ENCODE assay signal across 8 cellular contexts in genomic region chr1:44707959-44708831, GRCh38. TPM values are rescaled to one million over a fixed set of nuclear protein-coding genes. Genes with fewer than 3 reads are reported as not detected.
A peak's percentile ranks its signal among the peaks of the same experiment; 100 is the strongest.
DNase-seq lines count a peak whose midpoint lies in the region; ATAC-seq, FAIRE-seq and TF ChIP-seq lines count a peak whose summit lies in the region.

No MANE protein-coding gene starts in this region.

- H3K27ac Mint-ChIP-seq in nephron progenitor cell, result no peak overlapping the region

- DNase-seq in ACHN (peak; percentile 72), GM10266 (ENCODE audit: extremely low spot score) (no peak), brain microvascular endothelial cell (peak; percentile 63), keratinocyte (ENCODE audit: low read depth, low spot score) (peak; percentile 40), tibial artery (peak; percentile 25 to 57), nephron progenitor cell (no peak)

- H3K27me3 Mint-ChIP-seq in nephron progenitor cell (ENCODE audit: low read depth, poor library complexity), result peaks cover 27% of the 10 kb centered on the region

- H3K4me3 Mint-ChIP-seq in nephron progenitor cell, result no peak overlapping the region

- H3K9ac ChIP-seq in OCI-LY3 (ENCODE audit: low read length), result 0 out of 2 replicates have a peak overlapping the region, but pooled peaks have one; percentile 5
- peak overlapping the region; percentile 54 for H3K9ac ChIP-seq in keratinocyte (ENCODE audit: control insufficient read depth, extremely low read depth, insufficient read depth, low read length)

- H3K27me3 ChIP-seq in OCI-LY3 (ENCODE audit: low read depth, low read length) (peaks cover 14% of the 10 kb centered on the region), brain microvascular endothelial cell (replicated peaks) (no peaks in the 10 kb centered on the region), keratinocyte (ENCODE audit: control insufficient read depth, extremely low read depth, insufficient read depth, low read length) (no peaks in the 10 kb centered on the region), tibial artery (no peaks in the 10 kb centered on the region)

- H3K9me3 Mint-ChIP-seq in nephron progenitor cell, result peaks cover 22% of the 10 kb centered on the region

- H4K20me1 ChIP-seq in OCI-LY3 (ENCODE audit: insufficient read depth, low read length) (no peaks in the 10 kb centered on the region), keratinocyte (ENCODE audit: control insufficient read depth, extremely low read depth, insufficient read depth, low read length) (no peaks in the 10 kb centered on the region)

- H3K9me3 ChIP-seq in OCI-LY3 (ENCODE audit: insufficient read depth, low read length) (no peaks in the 10 kb centered on the region), keratinocyte (ENCODE audit: control insufficient read depth, low read depth, low read length) (no peaks in the 10 kb centered on the region), tibial artery (no peaks in the 10 kb centered on the region)

- dilution Hi-C loops in keratinocyte (cut with MboI; ENCODE audit: extremely low pct_ligation_motif_present, low sequenced_read_pairs), result no loop called here

- TF ChIP-seq CTCF in GM10266 (IDR thresholded peaks at IDR 0.05; ENCODE audit: control insufficient read depth, insufficient read depth, low read depth, missing control alignments) (peak; percentile 62), OCI-LY3 (IDR thresholded peaks at IDR 0.05; ENCODE audit: low read depth, low read length) (peak; percentile 64), brain microvascular endothelial cell (IDR thresholded peaks at IDR 0.05; ENCODE audit: low read depth, low read length, missing control alignments) (peak; percentile 66), keratinocyte (optimal IDR thresholded peaks at IDR 0.05 in 1 of 3, IDR thresholded peaks at IDR 0.05 in 1 of 3, conservative IDR thresholded peaks at IDR 0.05 in 1 of 3; ENCODE audit: extremely low read depth in 1 of 3, insufficient read depth in 2 of 3, low read length in 3 of 3) (peak; percentile 47 to 57 (median 50)), tibial artery (IDR thresholded peaks at IDR 0.05) (peak; percentile 49 to 57), nephron progenitor cell (IDR thresholded peaks at IDR 0.05) (no peak)

- peak overlapping the region; percentile 72 for H3K4me2 ChIP-seq in OCI-LY3 (ENCODE audit: low read length)
- peak overlapping the region; percentile 43 for H3K4me2 ChIP-seq in keratinocyte (ENCODE audit: control insufficient read depth, extremely low read depth, insufficient read depth, low read depth, low read length)

- intact Hi-C loops in tibial artery (cut with DNase I; ENCODE audit: low total_unique reads), result no loop called here

- H3K79me2 ChIP-seq in OCI-LY3 (ENCODE audit: low read length), result no peaks in the 10 kb centered on the region
- H3K79me2 ChIP-seq in keratinocyte (ENCODE audit: control insufficient read depth, insufficient read depth, low read length), result no peaks in the 10 kb centered on the region

- H2AFZ ChIP-seq in OCI-LY3 (ENCODE audit: low read depth, low read length) (peak overlapping the region; percentile 72), keratinocyte (ENCODE audit: control insufficient read depth, low read length) (peak overlapping the region; percentile 66)

- peaks cover 22% of the 10 kb centered on the region for H3K4me1 Mint-ChIP-seq in nephron progenitor cell

- ATAC-seq in GM21360 (IDR thresholded peaks at IDR 0.05; ENCODE audit: unreplicated experiment), result no peak

- H3K27ac ChIP-seq in OCI-LY3 (ENCODE audit: low read length) (no peak overlapping the region), brain microvascular endothelial cell (no peak overlapping the region), keratinocyte (ENCODE audit: control insufficient read depth, insufficient read depth, low read length) (peak overlapping the region; percentile 85), tibial artery (no peak overlapping the region)

- peak; percentile 46 for FAIRE-seq in keratinocyte (lab: Jason Lieb, UNC)

- H3K36me3 ChIP-seq in OCI-LY3 (replicated peaks; ENCODE audit: low read depth, low read length), result no peaks in the 10 kb centered on the region
- H3K36me3 ChIP-seq in brain microvascular endothelial cell (replicated peaks), result no peaks in the 10 kb centered on the region
- no peaks in the 10 kb centered on the region for H3K36me3 ChIP-seq in keratinocyte (ENCODE audit: control insufficient read depth in 2 of 2, extremely low read depth in 1 of 2, insufficient read depth in 2 of 2, low read length in 2 of 2)
- no peaks in the 10 kb centered on the region for H3K36me3 ChIP-seq in tibial artery

- peaks cover 20% of the 10 kb centered on the region for H3K36me3 Mint-ChIP-seq in nephron progenitor cell (ENCODE audit: low read depth)

- H3K9me1 ChIP-seq in keratinocyte (ENCODE audit: control insufficient read depth, extremely low read depth, insufficient read depth, low read length), result no peaks in the 10 kb centered on the region

- in situ Hi-C loops in ACHN (cut with HindIII; ENCODE audit: low pct_ligation_motif_present, low pct_unique_long_range_greater_than_20kb, low sequenced_read_pairs), result no loop called here
- in situ Hi-C loops in brain microvascular endothelial cell (cut with HindIII; ENCODE audit: low pct_ligation_motif_present, low sequenced_read_pairs), result no loop called here

- peaks cover 11% of the 10 kb centered on the region for H3K4me1 ChIP-seq in OCI-LY3 (ENCODE audit: low read length)
- H3K4me1 ChIP-seq in keratinocyte (ENCODE audit: control insufficient read depth, extremely low read depth, insufficient read depth, low read length), result peaks cover 21% of the 10 kb centered on the region
- peaks cover 0 to 7% (median 0%) of the 10 kb centered on the region in 4 donors for H3K4me1 ChIP-seq in tibial artery

- H3K4me3 ChIP-seq in OCI-LY3 (ENCODE audit: low read length) (peak overlapping the region; percentile 55), brain microvascular endothelial cell (ENCODE audit: low read depth, low read length) (no peak overlapping the region), keratinocyte (ENCODE audit: control insufficient read depth in 2 of 3, extremely low read depth in 1 of 3, insufficient read depth in 2 of 3, low read depth in 1 of 3, low read length in 3 of 3) (no peak overlapping the region), tibial artery (no peak overlapping the region)

RNA-seq across cellular contexts. Expression of gene RNU5D-1, which starts 22.8 kb away (rescaled TPM):
- not detected in 3 replicates for polyA plus RNA-seq in keratinocyte
- not detected for polyA plus RNA-seq in keratinocyte (2011; ENCODE audit: low read depth)
- not detected in 2 replicates for polyA plus RNA-seq in keratinocyte (2011; cell fraction: cytosol; rRNA removed)
- polyA plus RNA-seq in keratinocyte (2011; cell fraction: nucleus; rRNA removed), result not detected in 2 replicates
- not detected in 2 replicates for polyA plus RNA-seq in keratinocyte (2012; ENCODE audit: low replicate concordance)
- under 0.01 TPM in 3 replicates for polyA minus RNA-seq in keratinocyte
- not detected for polyA minus RNA-seq in keratinocyte (2011; cell fraction: cytosol; rRNA and poly(A)+ RNA removed)
- polyA minus RNA-seq in keratinocyte (2011; cell fraction: nucleus; rRNA and poly(A)+ RNA removed), result under 0.01 TPM in 2 replicates

RNA-seq across cellular contexts. Expression of gene KIF2C, which starts 31.4 kb away (rescaled TPM):
- polyA plus RNA-seq in keratinocyte, result 2.5 to 17.6 TPM (median 16.3 TPM) in 3 replicates
- polyA plus RNA-seq in keratinocyte (2011; ENCODE audit: low read depth), result 0.19 TPM
- 3.1 and 3.2 TPM in 2 replicates for polyA plus RNA-seq in keratinocyte (2011; cell fraction: cytosol; rRNA removed)
- polyA plus RNA-seq in keratinocyte (2011; cell fraction: nucleus; rRNA removed), result 4.0 and 5.6 TPM in 2 replicates
- polyA plus RNA-seq in keratinocyte (2012; ENCODE audit: low replicate concordance), result 0.24 and 10.7 TPM in 2 replicates
- polyA minus RNA-seq in keratinocyte, result 2.3 to 16.0 TPM (median 5.4 TPM) in 3 replicates
- polyA minus RNA-seq in keratinocyte (2011; cell fraction: cytosol; rRNA and poly(A)+ RNA removed), result 3.5 TPM
- polyA minus RNA-seq in keratinocyte (2011; cell fraction: nucleus; rRNA and poly(A)+ RNA removed), result 1.5 and 2.2 TPM in 2 replicates

RNA-seq across cellular contexts. Expression of gene ARMH1, which starts 33.7 kb away (rescaled TPM):
- 0.19 to 1.5 TPM (median 0.22 TPM) in 3 replicates for polyA plus RNA-seq in keratinocyte
- 0.56 TPM for polyA plus RNA-seq in keratinocyte (2011; ENCODE audit: low read depth)
- polyA plus RNA-seq in keratinocyte (2011; cell fraction: cytosol; rRNA removed), result 0.18 and 0.19 TPM in 2 replicates
- 5.0 and 9.1 TPM in 2 replicates for polyA plus RNA-seq in keratinocyte (2011; cell fraction: nucleus; rRNA removed)
- polyA plus RNA-seq in keratinocyte (2012; ENCODE audit: low replicate concordance), result 0.28 and 0.33 TPM in 2 replicates
- polyA minus RNA-seq in keratinocyte, result not detected in 3 replicates
- not detected for polyA minus RNA-seq in keratinocyte (2011; cell fraction: cytosol; rRNA and poly(A)+ RNA removed)
- 0.85 TPM in 1 of 2 replicates, not detected in the other for polyA minus RNA-seq in keratinocyte (2011; cell fraction: nucleus; rRNA and poly(A)+ RNA removed)

RNA-seq across cellular contexts. Expression of gene TMEM53, which starts 33.9 kb away (rescaled TPM):
- polyA plus RNA-seq in keratinocyte, result 5.6 to 11.4 TPM (median 10.6 TPM) in 3 replicates
- 0.87 TPM for polyA plus RNA-seq in keratinocyte (2011; ENCODE audit: low read depth)
- 6.2 and 10.6 TPM in 2 replicates for polyA plus RNA-seq in keratinocyte (2011; cell fraction: cytosol; rRNA removed)
- polyA plus RNA-seq in keratinocyte (2011; cell fraction: nucleus; rRNA removed), result 5.6 and 9.3 TPM in 2 replicates
- polyA plus RNA-seq in keratinocyte (2012; ENCODE audit: low replicate concordance), result 6.7 and 10.8 TPM in 2 replicates
- polyA minus RNA-seq in keratinocyte, result 9.3 to 15.1 TPM (median 10.0 TPM) in 3 replicates
- polyA minus RNA-seq in keratinocyte (2011; cell fraction: cytosol; rRNA and poly(A)+ RNA removed), result 19.2 TPM
- 4.6 and 6.6 TPM in 2 replicates for polyA minus RNA-seq in keratinocyte (2011; cell fraction: nucleus; rRNA and poly(A)+ RNA removed)

Comparison
In these comparisons a context has a peak if more than half of its experiments do, and no peak if none do; other contexts are left out.
1. DNase-seq: peak in ACHN (single experiment), brain microvascular endothelial cell (single experiment), keratinocyte (single experiment) and tibial artery (2 of 2); none in GM10266 (single experiment) and nephron progenitor cell (single experiment).